In genomic region chr10:90855126-90855525, GRCh38 we compare ENCODE assay signal across 11 cellular contexts. TPM values are rescaled to one million over a fixed set of nuclear protein-coding genes. Genes with fewer than 3 reads are reported as not detected.
"Had no signal": no experiment of that assay in that cellular context is flagged by ENCODE, and none has a peak within 500 bp of the region (broad histone marks: within the 10 kb centered on the region; RNA-seq: fewer than 3 reads in every experiment).

No MANE protein-coding gene starts in this region.

- H3K27ac ChIP-seq: ascending aorta, parathyroid adenoma, sigmoid colon, thoracic aorta had no signal

- H2AFZ ChIP-seq: parathyroid adenoma had no signal

- H3K36me3 ChIP-seq: ascending aorta, sigmoid colon, thoracic aorta had no signal

- H3K4me1 ChIP-seq: parathyroid adenoma had no signal

- H3K79me2 ChIP-seq: parathyroid adenoma had no signal

- H3K4me3 ChIP-seq: ascending aorta, sigmoid colon had no signal

- H3K27me3 ChIP-seq: ascending aorta had no signal

- ATAC-seq: activated T-helper 17 cell treated with anti-CD3 and anti-CD28 coated beads, Interleukin-2, amount 50 U/mL, for 72 hours; left colon; naive thymus-derived CD8-positive, alpha-beta T cell; stimulated activated effector memory CD8-positive, alpha-beta T cell treated with anti-CD3 and anti-CD28 coated beads, Interleukin-12 subunit alpha, Interleukin-12 subunit beta, amount 100 ng/mL, for 72 hours had no signal

- DNase-seq: activated CD4-positive, CD25-positive, alpha-beta regulatory T cell; activated naive CD4-positive, alpha-beta T cell treated with anti-CD3 and anti-CD28 coated beads for 36 hours; hypothalamus; left colon; naive thymus-derived CD8-positive, alpha-beta T cell; sigmoid colon had no signal

RNA-seq across cellular contexts. Expression of gene HTR7, which starts 2.7 kb away (rescaled TPM):
- total RNA-seq: naive thymus-derived CD8-positive, alpha-beta T cell had no signal
